Comparison of ENCODE assay signal across 11 cellular contexts in the genomic region with DNA sequence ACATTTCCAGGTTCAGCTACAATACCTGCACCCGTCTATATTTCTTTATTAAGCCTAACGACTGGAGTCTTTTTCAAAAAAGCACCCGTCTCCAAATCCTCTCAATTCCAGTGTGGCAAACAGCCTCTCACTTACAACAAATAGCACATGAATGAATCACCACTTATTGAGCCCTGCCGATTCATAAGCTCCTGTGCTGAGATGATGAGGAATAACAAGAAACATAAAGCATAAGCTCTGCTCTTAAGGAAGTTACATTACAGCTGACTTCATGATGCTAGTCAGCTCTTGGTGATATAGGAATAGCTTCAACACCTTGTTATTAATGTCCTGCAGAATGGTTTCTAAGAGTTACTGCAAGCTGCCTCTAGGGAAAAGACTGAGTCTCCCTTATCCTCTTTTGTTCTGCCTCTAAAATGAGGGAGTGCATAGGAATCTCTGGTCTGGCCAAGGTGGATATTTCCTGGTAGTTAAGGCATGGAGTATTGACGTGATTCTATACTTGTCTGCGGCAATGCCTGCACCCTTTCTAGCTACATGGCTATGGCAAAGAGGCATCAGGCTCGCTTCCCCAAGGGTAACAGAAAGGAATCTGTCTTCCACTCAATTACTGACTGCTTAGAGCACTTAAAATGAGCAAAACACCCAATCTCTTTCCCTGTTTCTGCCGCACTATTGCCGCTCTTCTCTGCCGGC.
DNase-seq lines count a peak whose midpoint lies in the region; ATAC-seq, FAIRE-seq and TF ChIP-seq lines count a peak whose summit lies in the region.
"Had no signal": no experiment of that assay in that cellular context is flagged by ENCODE, and none has a peak within 500 bp of the region (broad histone marks: within the 10 kb centered on the region; RNA-seq: fewer than 3 reads in every experiment).

No MANE protein-coding gene starts in this region.

- peak; percentile 83 for ATAC-seq in A549
- peak; percentile 39; the same call in 1 of the 2 replicates for ATAC-seq in WTC11
- ATAC-seq in HG02798 (IDR thresholded peaks at IDR 0.05; ENCODE audit: poor library complexity, unreplicated experiment): no peak
- ATAC-seq in HG02852 (IDR thresholded peaks at IDR 0.05; ENCODE audit: unreplicated experiment): no peak

- peaks cover 66% of the 10 kb centered on the region for H3K79me2 ChIP-seq in GM23248 (ENCODE audit: insufficient read depth)

- CTCF ChIA-PET in A549 (lab: Yijun Ruan, JAX) (interaction anchor here (0.5 to 1.0 kb wide), 2 partner anchors 18 to 773 kb away, joined by 3 to 4 read pairs; no protein-coding TSS in a partner anchor), WTC11 (lab: Charles Lee) (interaction anchor here (0.7 kb wide), 1 partner anchor 348 kb away, joined by 3 read pairs; no protein-coding TSS in a partner anchor)

- no peaks in the 10 kb centered on the region for H3K27me3 Mint-ChIP-seq in WTC11 (ENCODE audit: low read depth)
- no peaks in the 10 kb centered on the region for H3K27me3 Mint-ChIP-seq in T-helper 2 cell treated with Interferon-gamma antibody and Interleukin-4, amounts not matched to agents 5 μg/mL and 100 μg/mL, for 36 hours (ENCODE audit: low read depth)
- H3K27me3 Mint-ChIP-seq: memory B cell had no signal

- POLR2A ChIA-PET in A549 (lab: Yijun Ruan, JAX): no interaction called here
- POLR2A ChIA-PET in WTC11 (lab: Charles Lee): no interaction called here

- no peak overlapping the region for H2AFZ ChIP-seq in GM23248

- H3K9me3 Mint-ChIP-seq in WTC11: 0 out of 2 replicates have a peak, but pooled peaks cover 2% of the 10 kb centered on the region
- H3K9me3 Mint-ChIP-seq in T-helper 2 cell treated with Interferon-gamma antibody and Interleukin-4, amounts not matched to agents 5 μg/mL and 100 μg/mL, for 36 hours: no peaks in the 10 kb centered on the region
- H3K9me3 Mint-ChIP-seq: memory B cell had no signal

- peaks cover 2% of the 10 kb centered on the region; the same call in 1 of the 2 replicates for H3K36me3 Mint-ChIP-seq in WTC11
- peaks cover 27% of the 10 kb centered on the region for H3K36me3 Mint-ChIP-seq in T-helper 2 cell treated with Interferon-gamma antibody and Interleukin-4, amounts not matched to agents 5 μg/mL and 100 μg/mL, for 36 hours (ENCODE audit: low read depth)

- H3K27ac Mint-ChIP-seq in WTC11: no peak overlapping the region; the same call in 1 of the 2 replicates
- H3K27ac Mint-ChIP-seq in T-helper 2 cell treated with Interferon-gamma antibody and Interleukin-4, amounts not matched to agents 5 μg/mL and 100 μg/mL, for 36 hours: no peak overlapping the region
- H3K27ac Mint-ChIP-seq: memory B cell had no signal

- peaks cover 38% of the 10 kb centered on the region for H3K4me1 ChIP-seq in A549
- H3K4me1 ChIP-seq in GM23248 (ENCODE audit: insufficient read depth): peaks cover 38% of the 10 kb centered on the region
- H3K4me1 ChIP-seq: upper lobe of left lung had no signal

- no peaks in the 10 kb centered on the region for H4K20me1 ChIP-seq in GM23248 (ENCODE audit: insufficient read depth)

- 56% methylated on average over 10 of the region's 10 CpGs for WGBS in A549 (ENCODE audit: missing lambda C conversion rate)
- 56 to 58% methylated on average over 10 of the region's 10 CpGs for WGBS in GM23248 (ENCODE audit: low coverage in 1 of 2, low lambda C conversion rate in 2 of 2, missing lambda C conversion rate in 2 of 2), 2 experiments

- no peak for FAIRE-seq in A549 (lab: Jason Lieb, UNC)
- peak; percentile 51 for FAIRE-seq in islet of Langerhans (lab: Jason Lieb, UNC)

- H3K9me2 ChIP-seq in GM23248 (ENCODE audit: insufficient read depth): no peaks in the 10 kb centered on the region

- in situ Hi-C loops in GM23248 (cut with MboI): no loop called here

- H3F3A ChIP-seq in GM23248 (ENCODE audit: insufficient read depth): peaks cover 12% of the 10 kb centered on the region

- H3K4me3 ChIP-seq in A549 (no peak overlapping the region), GM23248 (no peak overlapping the region)
- H3K4me3 ChIP-seq: upper lobe of left lung had no signal

- H3K4me3 Mint-ChIP-seq in WTC11: no peak overlapping the region
- no peak overlapping the region for H3K4me3 Mint-ChIP-seq in T-helper 2 cell treated with Interferon-gamma antibody and Interleukin-4, amounts not matched to agents 5 μg/mL and 100 μg/mL, for 36 hours
- H3K4me3 Mint-ChIP-seq: memory B cell had no signal

- H3K4me1 Mint-ChIP-seq in WTC11: peaks cover 43% of the 10 kb centered on the region
- H3K4me1 Mint-ChIP-seq in T-helper 2 cell treated with Interferon-gamma antibody and Interleukin-4, amounts not matched to agents 5 μg/mL and 100 μg/mL, for 36 hours (ENCODE audit: low read depth): peaks cover 36% of the 10 kb centered on the region

- TF ChIP-seq CTCF in A549 (IDR thresholded peaks at IDR 0.05): no peak
- no peak for TF ChIP-seq CTCF in WTC11 (IDR thresholded peaks at IDR 0.05)

- TF ChIP-seq EP300 in A549 (IDR thresholded peaks at IDR 0.05): no peak

- H3K9ac ChIP-seq in GM23248: no peak overlapping the region

- DNase-seq in A549 (ENCODE audit: low read depth in 1 of 2, low spot score in 1 of 2) (peak; percentile 5 to 52), GM23248 (peak; percentile 90), WTC11 (ENCODE audit: low spot score) (no peak), SIG-M5 treated with dmso at 0.1 percent for 504 hours (lab: John Stamatoyannopoulos, UW; ENCODE audit: unreplicated experiment) (no peak)
- no peak for DNase-seq in T-helper 2 cell treated with Interferon-gamma antibody and Interleukin-4, amounts not matched to agents 5 μg/mL and 100 μg/mL, for 36 hours (ENCODE audit: low spot score)
- DNase-seq: NCI-H1092, upper lobe of left lung had no signal

- no peaks in the 10 kb centered on the region for H3K36me3 ChIP-seq in GM23248 (ENCODE audit: low read depth)
- H3K36me3 ChIP-seq: upper lobe of left lung had no signal

- no peak for TF ChIP-seq RAD21 in A549 (conservative IDR thresholded peaks at IDR 0.05 in 1 of 2, IDR thresholded peaks at IDR 0.05 in 1 of 2)

- H3K9me3 ChIP-seq in A549 (no peaks in the 10 kb centered on the region), GM23248 (ENCODE audit: low read depth) (no peaks in the 10 kb centered on the region)
- H3K9me3 ChIP-seq: upper lobe of left lung had no signal

- TF ChIP-seq POLR2A in A549 (IDR thresholded peaks at IDR 0.05; ENCODE audit: low read length): no peak

- H3K27ac ChIP-seq in A549: peak overlapping the region; percentile 32 to 80; a peak in 5 of 6 replicates
- H3K27ac ChIP-seq in GM23248: peak overlapping the region; percentile 24
- H3K27ac ChIP-seq: upper lobe of left lung had no signal

- peak overlapping the region; percentile 70 for H3K4me2 ChIP-seq in A549
- peak overlapping the region; percentile 37 for H3K4me2 ChIP-seq in GM23248 (ENCODE audit: unreplicated experiment)

- H3K27me3 ChIP-seq in GM23248 (replicated peaks; ENCODE audit: insufficient read depth): no peaks in the 10 kb centered on the region
- H3K27me3 ChIP-seq: upper lobe of left lung had no signal

TF ChIP-seq in A549, 52 proteins besides CTCF, POLR2A, EP300 and RAD21:
- no peak; the same call in 1 of the 2 replicates for TF ChIP-seq FOSL2 (IDR thresholded peaks at IDR 0.05)
- peak; percentile 54 for TF ChIP-seq FOSL2 (CRISPR knock-in tag; IDR thresholded peaks at IDR 0.05)
- TF ChIP-seq FOXS1 (CRISPR knock-in tag; IDR thresholded peaks at IDR 0.05): no peak
- no peak for TF ChIP-seq SREBF2 (IDR thresholded peaks at IDR 0.05)
- no peak for TF ChIP-seq MAZ (IDR thresholded peaks at IDR 0.05; ENCODE audit: borderline replicate concordance, low read depth, low read length)
- TF ChIP-seq RCOR1 (IDR thresholded peaks at IDR 0.05; ENCODE audit: low read depth, low read length): no peak
- no peak for TF ChIP-seq FOSB (CRISPR knock-in tag; IDR thresholded peaks at IDR 0.05)
- TF ChIP-seq PHF8 (IDR thresholded peaks at IDR 0.05; ENCODE audit: borderline replicate concordance, low read depth): no peak
- TF ChIP-seq RNF2 (IDR thresholded peaks at IDR 0.05; ENCODE audit: borderline replicate concordance, low read depth): no peak

TF ChIP-seq in WTC11, 78 proteins besides CTCF, POLR2A, EP300 and RAD21:
- TF ChIP-seq SMAD3 (CRISPR knock-in tag; IDR thresholded peaks at IDR 0.05; ENCODE audit: borderline replicate concordance) (no peak), MYBL2 (CRISPR knock-in tag; IDR thresholded peaks at IDR 0.05) (no peak), SOX15 (CRISPR knock-in tag; IDR thresholded peaks at IDR 0.05) (no peak), ZNF263 (CRISPR knock-in tag; IDR thresholded peaks at IDR 0.05; ENCODE audit: low read depth) (no peak)
- TF ChIP-seq, protein P1, sequence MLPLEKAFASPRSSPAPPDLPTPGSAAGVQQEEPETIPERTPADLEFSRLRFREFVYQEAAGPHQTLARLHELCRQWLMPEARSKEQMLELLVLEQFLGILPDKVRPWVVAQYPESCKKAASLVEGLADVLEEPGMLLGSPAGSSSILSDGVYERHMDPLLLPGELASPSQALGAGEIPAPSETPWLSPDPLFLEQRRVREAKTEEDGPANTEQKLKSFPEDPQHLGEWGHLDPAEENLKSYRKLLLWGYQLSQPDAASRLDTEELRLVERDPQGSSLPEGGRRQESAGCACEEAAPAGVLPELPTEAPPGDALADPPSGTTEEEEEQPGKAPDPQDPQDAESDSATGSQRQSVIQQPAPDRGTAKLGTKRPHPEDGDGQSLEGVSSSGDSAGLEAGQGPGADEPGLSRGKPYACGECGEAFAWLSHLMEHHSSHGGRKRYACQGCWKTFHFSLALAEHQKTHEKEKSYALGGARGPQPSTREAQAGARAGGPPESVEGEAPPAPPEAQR (CRISPR knock-in tag; IDR thresholded peaks at IDR 0.05): no peak

Comparison
In these comparisons a context has a peak if more than half of its experiments do, and no peak if none do; other contexts are left out.
1. ATAC-seq: peak in A549 (2 of 2) and WTC11 (single experiment); none in HG02798 (single experiment) and HG02852 (single experiment).
2. DNase-seq: peak in A549 (2 of 2) and GM23248 (single experiment); none in WTC11 (single experiment), T-helper 2 cell treated with Interferon-gamma antibody and Interleukin-4, amounts not matched to agents 5 μg/mL and 100 μg/mL, for 36 hours (single experiment) and SIG-M5 treated with dmso at 0.1 percent for 504 hours (single experiment).